ENCODE assay signal across 10 cellular contexts in genomic region chr13:44274838-44275237, GRCh38.
DNase-seq lines count a peak whose midpoint lies in the region; ATAC-seq and TF ChIP-seq lines count a peak whose summit lies in the region.
"Had no signal": no experiment of that assay in that cellular context is flagged by ENCODE, and none has a peak within 500 bp of the region (broad histone marks: within the 10 kb centered on the region; RNA-seq: fewer than 3 reads in every experiment).

No MANE protein-coding gene starts in this region.

- H3K27me3 ChIP-seq in right atrium auricular region: no peaks in the 10 kb centered on the region

- peak; percentile 17 for DNase-seq in HT1080 (ENCODE audit: low read depth)
- peak; percentile 30 for DNase-seq in activated CD8-positive, alpha-beta T cell treated with anti-CD3 and anti-CD28 coated beads, Interleukin-2, amount 10 ng/mL, durations not matched to agents 7 days and 5 days
- no peak for DNase-seq in right atrium auricular region (ENCODE audit: low spot score)
- no peak for DNase-seq in stimulated activated naive B cell treated with anti-CD40 and anti-IgM and Interleukin-4, amounts not matched to agents 10 μg/mL and 1 μg/mL and 100 μg/mL, for 72 hours
- DNase-seq in MV-4-11 (lab: John Stamatoyannopoulos, UW): no peak
- no peak for DNase-seq in HT-29 (ENCODE audit: low spot score)
- no peak for DNase-seq in foreskin melanocyte
- no peak for DNase-seq in globus pallidus (ENCODE audit: low spot score)
- DNase-seq: NCI-H1105, posterior cingulate gyrus had no signal

- H3K36me3 ChIP-seq in right atrium auricular region: no peaks in the 10 kb centered on the region

- H3K4me1 Mint-ChIP-seq in activated CD8-positive, alpha-beta T cell treated with anti-CD3 and anti-CD28 coated beads, Interleukin-2, amount 10 ng/mL, durations not matched to agents 7 days and 5 days (ENCODE audit: low read depth): peaks cover 38% of the 10 kb centered on the region
- peaks cover 18 to 50% of the 10 kb centered on the region in 2 donors for H3K4me1 Mint-ChIP-seq in stimulated activated naive B cell treated with anti-CD40 and anti-IgM and Interleukin-4, amounts not matched to agents 10 μg/mL and 1 μg/mL and 100 μg/mL, for 72 hours

- no peak for TF ChIP-seq CTCF in right atrium auricular region (IDR thresholded peaks at IDR 0.05)

- no peak overlapping the region for H3K4me3 ChIP-seq in right atrium auricular region

- H3K9me3 ChIP-seq in right atrium auricular region: no peaks in the 10 kb centered on the region

- peak overlapping the region; percentile 85 for H3K27ac Mint-ChIP-seq in activated CD8-positive, alpha-beta T cell treated with anti-CD3 and anti-CD28 coated beads, Interleukin-2, amount 10 ng/mL, durations not matched to agents 7 days and 5 days
- H3K27ac Mint-ChIP-seq in stimulated activated naive B cell treated with anti-CD40 and anti-IgM and Interleukin-4, amounts not matched to agents 10 μg/mL and 1 μg/mL and 100 μg/mL, for 72 hours: peak overlapping the region; percentile 70

- peak overlapping the region; percentile 71 to 78 for H3K27ac ChIP-seq in right atrium auricular region

- H3K4me3 Mint-ChIP-seq in activated CD8-positive, alpha-beta T cell treated with anti-CD3 and anti-CD28 coated beads, Interleukin-2, amount 10 ng/mL, durations not matched to agents 7 days and 5 days: peak overlapping the region; percentile 52
- H3K4me3 Mint-ChIP-seq in stimulated activated naive B cell treated with anti-CD40 and anti-IgM and Interleukin-4, amounts not matched to agents 10 μg/mL and 1 μg/mL and 100 μg/mL, for 72 hours: peak overlapping the region; percentile 63 to 68

- peaks cover 0 to 42% of the 10 kb centered on the region in 2 donors for H3K4me1 ChIP-seq in right atrium auricular region

- peaks cover 17% of the 10 kb centered on the region for H3K36me3 Mint-ChIP-seq in activated CD8-positive, alpha-beta T cell treated with anti-CD3 and anti-CD28 coated beads, Interleukin-2, amount 10 ng/mL, durations not matched to agents 7 days and 5 days (ENCODE audit: low read depth)
- H3K36me3 Mint-ChIP-seq in stimulated activated naive B cell treated with anti-CD40 and anti-IgM and Interleukin-4, amounts not matched to agents 10 μg/mL and 1 μg/mL and 100 μg/mL, for 72 hours: no peaks in the 10 kb centered on the region

- H3K9me3 Mint-ChIP-seq in activated CD8-positive, alpha-beta T cell treated with anti-CD3 and anti-CD28 coated beads, Interleukin-2, amount 10 ng/mL, durations not matched to agents 7 days and 5 days (ENCODE audit: insufficient read depth): no peaks in the 10 kb centered on the region
- H3K9me3 Mint-ChIP-seq in stimulated activated naive B cell treated with anti-CD40 and anti-IgM and Interleukin-4, amounts not matched to agents 10 μg/mL and 1 μg/mL and 100 μg/mL, for 72 hours: peaks cover 2 to 3% of the 10 kb centered on the region in 2 donors

- CTCF ChIA-PET in activated CD8-positive, alpha-beta T cell treated with anti-CD3 and anti-CD28 coated beads, Interleukin-2, amount 10 ng/mL, durations not matched to agents 7 days and 5 days (lab: Charles Lee): interaction anchor here (0.6 to 1.6 kb wide), 8 partner anchors 9 to 367 kb away, joined by 3 to 6 read pairs (median 3); no protein-coding TSS in a partner anchor

- POLR2A ChIA-PET in activated CD8-positive, alpha-beta T cell treated with anti-CD3 and anti-CD28 coated beads, Interleukin-2, amount 10 ng/mL, durations not matched to agents 7 days and 5 days (lab: Charles Lee): no interaction called here

- H3K27me3 Mint-ChIP-seq in activated CD8-positive, alpha-beta T cell treated with anti-CD3 and anti-CD28 coated beads, Interleukin-2, amount 10 ng/mL, durations not matched to agents 7 days and 5 days (ENCODE audit: low read depth): no peaks in the 10 kb centered on the region
- H3K27me3 Mint-ChIP-seq in stimulated activated naive B cell treated with anti-CD40 and anti-IgM and Interleukin-4, amounts not matched to agents 10 μg/mL and 1 μg/mL and 100 μg/mL, for 72 hours: no peaks in the 10 kb centered on the region

- peak; percentile 53 for ATAC-seq in activated CD8-positive, alpha-beta T cell treated with anti-CD3 and anti-CD28 coated beads, Interleukin-2, amount 10 ng/mL, durations not matched to agents 7 days and 5 days
- peak; percentile 28 to 40 for ATAC-seq in stimulated activated naive B cell treated with anti-CD40 and anti-IgM and Interleukin-4, amounts not matched to agents 10 μg/mL and 1 μg/mL and 100 μg/mL, for 72 hours (replicated peaks)

Comparison
In these comparisons a context has a peak if more than half of its experiments do, and no peak if none do; other contexts are left out.
1. DNase-seq: peak in HT1080 (single experiment) and activated CD8-positive, alpha-beta T cell treated with anti-CD3 and anti-CD28 coated beads, Interleukin-2, amount 10 ng/mL, durations not matched to agents 7 days and 5 days (single experiment); none in right atrium auricular region (single experiment), stimulated activated naive B cell treated with anti-CD40 and anti-IgM and Interleukin-4, amounts not matched to agents 10 μg/mL and 1 μg/mL and 100 μg/mL, for 72 hours (single experiment), MV-4-11 (single experiment), HT-29 (single experiment), foreskin melanocyte (single experiment) and globus pallidus (single experiment).